In genomic region chr7:130990178-130990832, GRCh38 we compare ENCODE assay signal across 13 cellular contexts.
A peak's percentile ranks its signal among the peaks of the same experiment; 100 is the strongest.
DNase-seq lines count a peak whose midpoint lies in the region; ATAC-seq and TF ChIP-seq lines count a peak whose summit lies in the region.
"Had no signal": no experiment of that assay in that cellular context is flagged by ENCODE, and none has a peak within 500 bp of the region (broad histone marks: within the 10 kb centered on the region; RNA-seq: fewer than 3 reads in every experiment).

No MANE protein-coding gene starts in this region.

- TF ChIP-seq POLR2A in gastrocnemius medialis (IDR thresholded peaks at IDR 0.05), result no peak

- H3K4me1 ChIP-seq in CD4-positive, alpha-beta memory T cell (ENCODE audit: insufficient read depth, low read length), result peaks cover 97% of the 10 kb centered on the region
- peaks cover 87 to 91% of the 10 kb centered on the region in 2 donors for H3K4me1 ChIP-seq in gastrocnemius medialis
- H3K4me1 ChIP-seq: neural progenitor cell had no signal

- H3K27ac Mint-ChIP-seq in CD4-positive, alpha-beta memory T cell, result peak overlapping the region in 6 of 7 donors; percentile 94 to 99 (median 96)
- peak overlapping the region; percentile 94 to 99 for H3K27ac Mint-ChIP-seq in effector memory CD8-positive, alpha-beta T cell

- peaks cover 50 to 96% (median 77%) of the 10 kb centered on the region in 4 donors for H3K4me1 Mint-ChIP-seq in CD4-positive, alpha-beta memory T cell
- peaks cover 69 to 80% of the 10 kb centered on the region in 2 donors for H3K4me1 Mint-ChIP-seq in effector memory CD8-positive, alpha-beta T cell (ENCODE audit: low read depth in 2 of 2)

- intact Hi-C loops in CD4-positive, alpha-beta memory T cell (cut with micrococcal nuclease), result loop anchor here (2.0 kb wide), 2 partner anchors 16 to 30 kb away; no protein-coding TSS in a partner anchor
- intact Hi-C loops in gastrocnemius medialis (cut with DNase I; ENCODE audit: low total_unique reads), result no loop called here

- peak; percentile 62 for ATAC-seq in effector memory CD8-positive, alpha-beta T cell (replicated peaks)
- ATAC-seq in gastrocnemius medialis, result peak; percentile 30 to 34
- no peak for ATAC-seq in activated CD4-positive, CD25-positive, alpha-beta regulatory T cell treated with anti-CD3 and anti-CD28 coated beads, Interleukin-2, amount 50 U/mL, for 24 hours

- POLR2A ChIA-PET in CD4-positive, alpha-beta memory T cell (lab: Charles Lee; ENCODE audit: partially characterized antibody), result interaction anchor here (0.5 to 3.0 kb wide), 11 partner anchors 8 to 133 kb away, joined by 3 to 13 read pairs (median 4); no protein-coding TSS in a partner anchor

- no peak for TF ChIP-seq CTCF in VCaP (conservative IDR thresholded peaks at IDR 0.05)
- no peak for TF ChIP-seq CTCF in gastrocnemius medialis (IDR thresholded peaks at IDR 0.05 in 4 of 5, conservative IDR thresholded peaks at IDR 0.05 in 1 of 5)

- H3K27me3 Mint-ChIP-seq in CD4-positive, alpha-beta memory T cell, result no peaks in the 10 kb centered on the region
- H3K27me3 Mint-ChIP-seq in effector memory CD8-positive, alpha-beta T cell, result no peaks in the 10 kb centered on the region

- H3K27ac ChIP-seq in CD4-positive, alpha-beta memory T cell (ENCODE audit: low read depth, low read length), result peak overlapping the region; percentile 73
- H3K27ac ChIP-seq in VCaP (peak overlapping the region; percentile 62), gastrocnemius medialis (peak overlapping the region; percentile 22 to 72 (median 52))
- H3K27ac ChIP-seq: BLaER1 treated with 17β-estradiol and CSF1 and Interleukin-3, amounts not matched to agents 10 nM and 100 nM; neural progenitor cell had no signal

- peaks cover 0 to 3% (median 0%) of the 10 kb centered on the region in 8 donors for H3K9me3 Mint-ChIP-seq in CD4-positive, alpha-beta memory T cell
- no peaks in the 10 kb centered on the region for H3K9me3 Mint-ChIP-seq in effector memory CD8-positive, alpha-beta T cell
- H3K9me3 Mint-ChIP-seq: neural progenitor cell had no signal

- CTCF ChIA-PET in CD4-positive, alpha-beta memory T cell (lab: Charles Lee; ENCODE audit: partially characterized antibody), result interaction anchor here (0.8 to 3.5 kb wide), 7 partner anchors 8 to 93 kb away, joined by 3 to 16 read pairs (median 5); no protein-coding TSS in a partner anchor

- H3K27me3 ChIP-seq in CD4-positive, alpha-beta memory T cell (ENCODE audit: insufficient read depth, low read length), result no peaks in the 10 kb centered on the region
- H3K27me3 ChIP-seq in gastrocnemius medialis, result no peaks in the 10 kb centered on the region
- H3K27me3 ChIP-seq: BLaER1 treated with 17β-estradiol and CSF1 and Interleukin-3, amounts not matched to agents 10 nM and 100 nM; neural progenitor cell had no signal

- H3K4me3 Mint-ChIP-seq in CD4-positive, alpha-beta memory T cell, result peak overlapping the region; percentile 40 to 79 (median 70)
- peak overlapping the region; percentile 5 to 53 for H3K4me3 Mint-ChIP-seq in effector memory CD8-positive, alpha-beta T cell
- H3K4me3 Mint-ChIP-seq: neural progenitor cell had no signal

- in situ Hi-C loops in gastrocnemius medialis (cut with MboI; ENCODE audit: low sequenced_read_pairs in 4 of 4), result no loop called here

- H3K9me3 ChIP-seq in CD4-positive, alpha-beta memory T cell (ENCODE audit: control insufficient read depth in 1 of 2, low read length in 2 of 2), result no peaks in the 10 kb centered on the region
- no peaks in the 10 kb centered on the region for H3K9me3 ChIP-seq in gastrocnemius medialis
- H3K9me3 ChIP-seq: BLaER1 treated with 17β-estradiol and CSF1 and Interleukin-3, amounts not matched to agents 10 nM and 100 nM had no signal

- no peaks in the 10 kb centered on the region for H3K36me3 ChIP-seq in CD4-positive, alpha-beta memory T cell (ENCODE audit: insufficient read depth, low read length)
- H3K36me3 ChIP-seq in gastrocnemius medialis, result peaks cover 0 to 9% of the 10 kb centered on the region in 2 donors
- H3K36me3 ChIP-seq: neural progenitor cell had no signal

- H3K36me3 Mint-ChIP-seq in CD4-positive, alpha-beta memory T cell, result peaks cover 20 to 57% of the 10 kb centered on the region in 2 donors
- peaks cover 92% of the 10 kb centered on the region for H3K36me3 Mint-ChIP-seq in effector memory CD8-positive, alpha-beta T cell (ENCODE audit: insufficient read depth)
- H3K36me3 Mint-ChIP-seq: neural progenitor cell had no signal

- DNase-seq in CD4-positive, alpha-beta memory T cell, result peak; percentile 68 to 82 (median 78)
- DNase-seq in effector memory CD8-positive, alpha-beta T cell, result peak in 2 of 3 experiments; percentile 49 to 50
- no peak for DNase-seq in gastrocnemius medialis
- no peak for DNase-seq in COR-L47 (lab: John Stamatoyannopoulos, UW)
- no peak for DNase-seq in hypothalamus (lab: John Stamatoyannopoulos, UW)
- DNase-seq in NCI-H82 treated with DMSO at 0.1 percent for 48 hours (lab: John Stamatoyannopoulos, UW; ENCODE audit: unreplicated experiment), result no peak
- DNase-seq: activated CD4-positive, CD25-positive, alpha-beta regulatory T cell; aorta; stimulated activated CD4-positive, alpha-beta T cell treated with anti-CD3 and anti-CD28 coated beads, Interleukin-12 subunit alpha, Interleukin-12 subunit beta, amount 100 ng/mL, for 4 hours had no signal

- no peak overlapping the region for H3K4me3 ChIP-seq in CD4-positive, alpha-beta memory T cell (ENCODE audit: low read length in 2 of 2)
- H3K4me3 ChIP-seq in gastrocnemius medialis, result no peak overlapping the region
- H3K4me3 ChIP-seq: BLaER1 treated with 17β-estradiol and CSF1 and Interleukin-3, amounts not matched to agents 10 nM and 100 nM; neural progenitor cell had no signal

Comparison
In these comparisons a context has a peak if more than half of its experiments do, and no peak if none do; other contexts are left out.
1. DNase-seq: peak in CD4-positive, alpha-beta memory T cell (5 of 5) and effector memory CD8-positive, alpha-beta T cell (2 of 3); none in gastrocnemius medialis (0 of 2), COR-L47 (single experiment), hypothalamus (0 of 51) and NCI-H82 treated with DMSO at 0.1 percent for 48 hours (single experiment).
2. ATAC-seq: peak in effector memory CD8-positive, alpha-beta T cell (single experiment) and gastrocnemius medialis (2 of 2); none in activated CD4-positive, CD25-positive, alpha-beta regulatory T cell treated with anti-CD3 and anti-CD28 coated beads, Interleukin-2, amount 50 U/mL, for 24 hours (0 of 2).
3. Peak in every context shown above with its lines, with median percentiles within 50 percentile points of each other: H3K27ac ChIP-seq.